23 cellular contexts compared by ENCODE assay signal in genomic region chr1:43437031-43437973, GRCh38. TPM values are rescaled to one million over a fixed set of nuclear protein-coding genes. Genes with fewer than 3 reads are reported as not detected.
DNase-seq lines count a peak whose midpoint lies in the region; ATAC-seq and TF ChIP-seq lines count a peak whose summit lies in the region.
"Had no signal": no experiment of that assay in that cellular context is flagged by ENCODE, and none has a peak within 500 bp of the region (broad histone marks: within the 10 kb centered on the region; RNA-seq: fewer than 3 reads in every experiment).

No MANE protein-coding gene starts in this region.

- no peak for ATAC-seq in activated naive CD8-positive, alpha-beta T cell treated with anti-CD3 and anti-CD28 coated beads, Interleukin-2, amount 10 ng/mL, durations not matched to agents 7 days and 5 days (ENCODE audit: low read depth)
- no peak for ATAC-seq in activated naive CD8-positive, alpha-beta T cell treated with anti-CD3 and anti-CD28 coated beads, Interleukin-2, amount 50 U/mL, for 24 hours
- ATAC-seq in effector memory CD8-positive, alpha-beta T cell (replicated peaks) = no peak
- ATAC-seq in GM21526 (IDR thresholded peaks at IDR 0.05; ENCODE audit: low FRiP score, unreplicated experiment) = no peak
- ATAC-seq in GM18873 (IDR thresholded peaks at IDR 0.05; ENCODE audit: low FRiP score, unreplicated experiment) = no peak
- ATAC-seq: activated T-cell treated with anti-CD3 and anti-CD28 coated beads, Interleukin-2, amount 50 U/mL, for 72 hours; HCT116; SK-N-SH treated with all-trans-retinoic acid at 6 μM for 48 hours had no signal

- no peak overlapping the region for H3K4me3 Mint-ChIP-seq in activated naive CD8-positive, alpha-beta T cell treated with anti-CD3 and anti-CD28 coated beads, Interleukin-2, amount 10 ng/mL, durations not matched to agents 7 days and 5 days
- no peak overlapping the region for H3K4me3 Mint-ChIP-seq in activated naive CD8-positive, alpha-beta T cell treated with anti-CD3 and anti-CD28 coated beads, Interleukin-2, amount 50 U/mL, for 24 hours
- H3K4me3 Mint-ChIP-seq in effector memory CD8-positive, alpha-beta T cell = no peak overlapping the region
- H3K4me3 Mint-ChIP-seq: activated naive CD8-positive, alpha-beta T cell treated with anti-CD3 and anti-CD28 coated beads for 36 hours; activated T-cell treated with anti-CD3 and anti-CD28 coated beads, Interleukin-2, amount 50 U/mL, for 72 hours had no signal

- intact Hi-C loops in posterior vena cava (cut with DNase I) = no loop called here
- intact Hi-C loops in uterus (cut with DNase I; ENCODE audit: low total_unique reads) = no loop called here

- H3K4me1 ChIP-seq in uterus = no peaks in the 10 kb centered on the region

- no peak overlapping the region for H3K4me3 ChIP-seq in uterus
- H3K4me3 ChIP-seq: vagina had no signal

- H3K27me3 Mint-ChIP-seq in activated naive CD8-positive, alpha-beta T cell treated with anti-CD3 and anti-CD28 coated beads, Interleukin-2, amount 10 ng/mL, durations not matched to agents 7 days and 5 days = no peaks in the 10 kb centered on the region
- no peaks in the 10 kb centered on the region for H3K27me3 Mint-ChIP-seq in activated naive CD8-positive, alpha-beta T cell treated with anti-CD3 and anti-CD28 coated beads, Interleukin-2, amount 50 U/mL, for 24 hours
- H3K27me3 Mint-ChIP-seq in effector memory CD8-positive, alpha-beta T cell = no peaks in the 10 kb centered on the region
- H3K27me3 Mint-ChIP-seq: activated naive CD8-positive, alpha-beta T cell treated with anti-CD3 and anti-CD28 coated beads for 36 hours had no signal

- H3K36me3 ChIP-seq in uterus = no peaks in the 10 kb centered on the region

- no peaks in the 10 kb centered on the region for H3K9me3 Mint-ChIP-seq in activated naive CD8-positive, alpha-beta T cell treated with anti-CD3 and anti-CD28 coated beads, Interleukin-2, amount 10 ng/mL, durations not matched to agents 7 days and 5 days
- H3K9me3 Mint-ChIP-seq in activated naive CD8-positive, alpha-beta T cell treated with anti-CD3 and anti-CD28 coated beads, Interleukin-2, amount 50 U/mL, for 24 hours = no peaks in the 10 kb centered on the region
- no peaks in the 10 kb centered on the region for H3K9me3 Mint-ChIP-seq in effector memory CD8-positive, alpha-beta T cell
- H3K9me3 Mint-ChIP-seq: activated naive CD8-positive, alpha-beta T cell treated with anti-CD3 and anti-CD28 coated beads for 36 hours; activated T-cell treated with anti-CD3 and anti-CD28 coated beads, Interleukin-2, amount 50 U/mL, for 72 hours had no signal

- TF ChIP-seq CTCF in uterus (IDR thresholded peaks at IDR 0.05) = no peak

- peaks cover 3% of the 10 kb centered on the region for H3K36me3 Mint-ChIP-seq in activated naive CD8-positive, alpha-beta T cell treated with anti-CD3 and anti-CD28 coated beads, Interleukin-2, amount 10 ng/mL, durations not matched to agents 7 days and 5 days
- H3K36me3 Mint-ChIP-seq in activated naive CD8-positive, alpha-beta T cell treated with anti-CD3 and anti-CD28 coated beads, Interleukin-2, amount 50 U/mL, for 24 hours (ENCODE audit: low read depth) = peaks cover 12% of the 10 kb centered on the region
- peaks cover 18% of the 10 kb centered on the region for H3K36me3 Mint-ChIP-seq in effector memory CD8-positive, alpha-beta T cell (ENCODE audit: insufficient read depth)

- POLR2A ChIA-PET in activated naive CD8-positive, alpha-beta T cell treated with anti-CD3 and anti-CD28 coated beads, Interleukin-2, amount 10 ng/mL, durations not matched to agents 7 days and 5 days (lab: Charles Lee) = no interaction called here

- no peak overlapping the region for H3K27ac ChIP-seq in uterus
- H3K27ac ChIP-seq: brain microvascular endothelial cell, C4-2B, KMS-11, vagina had no signal

- H3K9me3 ChIP-seq in uterus = no peaks in the 10 kb centered on the region
- H3K9me3 ChIP-seq: vagina had no signal

- TF ChIP-seq POLR2A in uterus (IDR thresholded peaks at IDR 0.05) = no peak

- H3K4me1 Mint-ChIP-seq in activated naive CD8-positive, alpha-beta T cell treated with anti-CD3 and anti-CD28 coated beads, Interleukin-2, amount 10 ng/mL, durations not matched to agents 7 days and 5 days = no peaks in the 10 kb centered on the region
- no peaks in the 10 kb centered on the region for H3K4me1 Mint-ChIP-seq in activated naive CD8-positive, alpha-beta T cell treated with anti-CD3 and anti-CD28 coated beads, Interleukin-2, amount 50 U/mL, for 24 hours
- no peaks in the 10 kb centered on the region for H3K4me1 Mint-ChIP-seq in effector memory CD8-positive, alpha-beta T cell (ENCODE audit: low read depth in 2 of 2)

- no peaks in the 10 kb centered on the region for H3K27me3 ChIP-seq in uterus
- H3K27me3 ChIP-seq: brain microvascular endothelial cell, vagina had no signal

- DNase-seq in activated naive CD8-positive, alpha-beta T cell treated with anti-CD3 and anti-CD28 coated beads, Interleukin-2, amount 10 ng/mL, durations not matched to agents 7 days and 5 days = peak; percentile 15
- no peak for DNase-seq in activated naive CD8-positive, alpha-beta T cell treated with anti-CD3 and anti-CD28 coated beads, Interleukin-2, amount 50 U/mL, for 24 hours
- DNase-seq in effector memory CD8-positive, alpha-beta T cell = no peak
- DNase-seq in posterior vena cava (ENCODE audit: low spot score) = peak; percentile 28
- DNase-seq in uterus = peak; percentile 12 to 13
- no peak for DNase-seq in NCI-H2081 treated with DMSO at 0.1 percent for 48 hours (lab: John Stamatoyannopoulos, UW)
- DNase-seq: activated naive CD8-positive, alpha-beta T cell treated with anti-CD3 and anti-CD28 coated beads for 36 hours; activated T-cell treated with anti-CD3 and anti-CD28 coated beads, Interleukin-2, amount 50 U/mL, for 72 hours; brain microvascular endothelial cell; cortex of kidney; EL; glutamatergic neuron; kidney glomerular epithelial cell; mammary epithelial cell; MV-4-11; T-helper 9 cell had no signal

- no peak overlapping the region for H3K27ac Mint-ChIP-seq in activated naive CD8-positive, alpha-beta T cell treated with anti-CD3 and anti-CD28 coated beads, Interleukin-2, amount 10 ng/mL, durations not matched to agents 7 days and 5 days
- H3K27ac Mint-ChIP-seq in activated naive CD8-positive, alpha-beta T cell treated with anti-CD3 and anti-CD28 coated beads, Interleukin-2, amount 50 U/mL, for 24 hours = no peak overlapping the region
- H3K27ac Mint-ChIP-seq in effector memory CD8-positive, alpha-beta T cell = peak overlapping the region; percentile 5 to 25
- H3K27ac Mint-ChIP-seq: activated T-cell treated with anti-CD3 and anti-CD28 coated beads, Interleukin-2, amount 50 U/mL, for 72 hours had no signal

RNA-seq across cellular contexts. Expression of gene HYI, which starts 16.4 kb away (rescaled TPM):
- total RNA-seq in activated naive CD8-positive, alpha-beta T cell treated with anti-CD3 and anti-CD28 coated beads, Interleukin-2, amount 10 ng/mL, durations not matched to agents 7 days and 5 days = 10 to 100 TPM; 18.3 to 21.3 TPM
- total RNA-seq in posterior vena cava (10 to 100 TPM; 27.6 to 28.8 TPM), uterus (10 to 100 TPM; 34.8 to 84.7 (median 70.5) TPM)

RNA-seq across cellular contexts. Expression of gene SZT2, which starts 47.6 kb away (rescaled TPM):
- 10 to 100 TPM; 84.8 to 88.2 TPM for total RNA-seq in activated naive CD8-positive, alpha-beta T cell treated with anti-CD3 and anti-CD28 coated beads, Interleukin-2, amount 10 ng/mL, durations not matched to agents 7 days and 5 days
- total RNA-seq in posterior vena cava (10 to 100 TPM; 43.3 to 45.8 TPM), uterus (100 to 1,000 TPM in 1 of 4 donors, 10 to 100 TPM in 3; 15.6 to 128 (median 31.0) TPM)

RNA-seq across cellular contexts. Expression of gene MED8, which starts 47.7 kb away (rescaled TPM):
- total RNA-seq in activated naive CD8-positive, alpha-beta T cell treated with anti-CD3 and anti-CD28 coated beads, Interleukin-2, amount 10 ng/mL, durations not matched to agents 7 days and 5 days = 10 to 100 TPM; 34.3 to 35.3 TPM
- 10 to 100 TPM; 27.0 to 30.5 TPM for total RNA-seq in posterior vena cava
- 10 to 100 TPM; 19.4 to 33.9 (median 28.5) TPM for total RNA-seq in uterus

Comparison
In these comparisons a context has a peak if more than half of its experiments do, and no peak if none do; other contexts are left out.
1. DNase-seq: peak in activated naive CD8-positive, alpha-beta T cell treated with anti-CD3 and anti-CD28 coated beads, Interleukin-2, amount 10 ng/mL, durations not matched to agents 7 days and 5 days (single experiment), posterior vena cava (single experiment) and uterus (2 of 2); none in activated naive CD8-positive, alpha-beta T cell treated with anti-CD3 and anti-CD28 coated beads, Interleukin-2, amount 50 U/mL, for 24 hours (single experiment), effector memory CD8-positive, alpha-beta T cell (0 of 3) and NCI-H2081 treated with DMSO at 0.1 percent for 48 hours (single experiment).
2. H3K27ac Mint-ChIP-seq: peak in effector memory CD8-positive, alpha-beta T cell (2 of 2); none in activated naive CD8-positive, alpha-beta T cell treated with anti-CD3 and anti-CD28 coated beads, Interleukin-2, amount 10 ng/mL, durations not matched to agents 7 days and 5 days (single experiment) and activated naive CD8-positive, alpha-beta T cell treated with anti-CD3 and anti-CD28 coated beads, Interleukin-2, amount 50 U/mL, for 24 hours (single experiment).